ENCODE assay signal across 1 cellular context in genomic region chr11:31449040-31449439, GRCh38.
TF ChIP-seq lines count a peak whose summit lies in the region.

No MANE protein-coding gene starts in this region.

TF ChIP-seq in GM23338, 12 proteins besides CTCF, POLR2A, EP300 and RAD21 (continued from another document):
- TF ChIP-seq ZNF462 (CRISPR knock-in tag; IDR thresholded peaks at IDR 0.05) (no peak), ZNF331 (CRISPR knock-in tag; IDR thresholded peaks at IDR 0.05; ENCODE audit: low read depth) (no peak), ZNF114 (CRISPR knock-in tag; IDR thresholded peaks at IDR 0.05) (no peak)
TF ChIP-seq in GM23338: peak in this region for 0.
